Comparison of ENCODE assay signal across 21 cellular contexts in genomic region chr1:206949208-206949607, GRCh38. TPM values are rescaled to one million over a fixed set of nuclear protein-coding genes. Genes with fewer than 3 reads are reported as not detected.
"Had no signal": no experiment of that assay in that cellular context is flagged by ENCODE, and none has a peak within 500 bp of the region (broad histone marks: within the 10 kb centered on the region; RNA-seq: fewer than 3 reads in every experiment).

No MANE protein-coding gene starts in this region.

- H3K4me1 ChIP-seq: prostate gland had no signal

- H3K4me3 ChIP-seq: body of pancreas, coronary artery, esophagus squamous epithelium, hepatocyte, left lung, prostate gland, sigmoid colon had no signal

- H3K27ac ChIP-seq: body of pancreas, coronary artery, esophagus squamous epithelium, hepatocyte, left lung, prostate gland, sigmoid colon had no signal

- H2AFZ ChIP-seq: hepatocyte had no signal

- FAIRE-seq: endothelial cell of umbilical vein had no signal

- H3K9me3 ChIP-seq: body of pancreas, esophagus squamous epithelium, prostate gland, sigmoid colon had no signal

- ATAC-seq: body of pancreas, left lung had no signal

- H3K4me2 ChIP-seq: hepatocyte had no signal

- H3K27me3 ChIP-seq: body of pancreas, hepatocyte, left lung had no signal

- H3K79me2 ChIP-seq: hepatocyte had no signal

- H3K36me3 ChIP-seq: esophagus squamous epithelium, left lung, prostate gland, sigmoid colon had no signal

- DNase-seq: activated CD4-positive, alpha-beta T cell treated with anti-CD3 and anti-CD28 coated beads, Interleukin-2, amount 50 U/mL, for 1 hour; activated CD8-positive, alpha-beta memory T cell treated with anti-CD3 and anti-CD28 coated beads for 24 hours; activated gamma-delta T cell treated with Interleukin-2 at 50 U/mL for 16 hours; activated naive CD8-positive, alpha-beta T cell treated with anti-CD3 and anti-CD28 coated beads for 36 hours; body of pancreas; effector CD4-positive, alpha-beta T cell; esophagus squamous epithelium; islet precursor cell; left lung; mesendoderm; occipital lobe; sigmoid colon; stimulated activated CD4-positive, alpha-beta T cell treated with anti-CD3 and anti-CD28 coated beads, Interleukin-12 subunit alpha, Interleukin-12 subunit beta, amount 100 ng/mL, for 4 hours; stimulated activated CD4-positive, alpha-beta T cell treated with anti-CD3 and anti-CD28 coated beads, Interleukin-2, amount 100 ng/mL, for 24 hours had no signal

RNA-seq across cellular contexts. Expression of gene PIGR, which starts 2.9 kb away (rescaled TPM):
- total RNA-seq: endothelial cell of umbilical vein, fibroblast of villous mesenchyme, glomerular endothelial cell, occipital lobe had no signal
- polyA plus RNA-seq: endothelial cell of umbilical vein had no signal

RNA-seq across cellular contexts. Expression of gene FCAMR, which starts 21.1 kb away (rescaled TPM):
- total RNA-seq: activated naive CD8-positive, alpha-beta T cell treated with anti-CD3 and anti-CD28 coated beads for 36 hours; body of pancreas; endothelial cell of umbilical vein; esophagus squamous epithelium; fibroblast of villous mesenchyme; glomerular endothelial cell; left lung; occipital lobe; sigmoid colon; urinary bladder had no signal
- polyA plus RNA-seq: endothelial cell of umbilical vein, hepatocyte, urinary bladder had no signal

RNA-seq across cellular contexts. Expression of gene FCMR, which starts 27.5 kb away (rescaled TPM):
- total RNA-seq: endothelial cell of umbilical vein had no signal
- polyA plus RNA-seq: endothelial cell of umbilical vein had no signal

RNA-seq across cellular contexts. Expression of gene IL24, which starts 52.0 kb away (rescaled TPM):
- total RNA-seq: body of pancreas, endothelial cell of umbilical vein, esophagus squamous epithelium, glomerular endothelial cell, hepatocyte, occipital lobe, prostate gland, sigmoid colon, urinary bladder had no signal
- polyA plus RNA-seq: endothelial cell of umbilical vein, hepatocyte had no signal
